In genomic region chrX:77899081-77899828, GRCh38 we compare ENCODE assay signal across 8 cellular contexts. TPM values are rescaled to one million over a fixed set of nuclear protein-coding genes. Genes with fewer than 3 reads are reported as not detected.
A peak's percentile ranks its signal among the peaks of the same experiment; 100 is the strongest.
DNase-seq lines count a peak whose midpoint lies in the region; ATAC-seq and TF ChIP-seq lines count a peak whose summit lies in the region.

Gene COX7B (plus strand): TSS chrX:77899468. CDS start chrX:77899554, 86 bp downstream.

- H3K27ac Mint-ChIP-seq in GM23338, result peak within 1 kb of the TSS; percentile 98
- peak within 1 kb of the TSS; percentile 91 for H3K27ac Mint-ChIP-seq in activated T-helper 17 cell treated with anti-CD3 and anti-CD28 coated beads, Interleukin-2, amount 50 U/mL, for 72 hours
- peak within 1 kb of the TSS; percentile 84 to 96 (median 94) for H3K27ac Mint-ChIP-seq in naive B cell

- H3K27ac ChIP-seq in GM23338 (ENCODE audit: low read depth) (peak within 1 kb of the TSS; percentile 87), subcutaneous abdominal adipose tissue (ENCODE audit: low read depth, low read length) (peak within 1 kb of the TSS; percentile 89)

- H3K9me2 ChIP-seq in GM23338 (ENCODE audit: insufficient read depth), result no peaks in the 10 kb centered on the region

- peak in 1 of 2 experiments; percentile 52; a peak in 3 of 4 replicates for TF ChIP-seq CTCF in GM23338 (conservative IDR thresholded peaks at IDR 0.05; ENCODE audit: low read depth in 2 of 2)
- TF ChIP-seq CTCF in fibroblast of mammary gland (conservative IDR thresholded peaks at IDR 0.05; ENCODE audit: control insufficient read depth, insufficient read depth, low read depth, low read length), result peak; percentile 45

- H3K4me3 Mint-ChIP-seq in GM23338, result peak within 1 kb of the TSS; percentile 96
- peak within 1 kb of the TSS; percentile 92 for H3K4me3 Mint-ChIP-seq in activated T-helper 17 cell treated with anti-CD3 and anti-CD28 coated beads, Interleukin-2, amount 50 U/mL, for 72 hours
- peak within 1 kb of the TSS; percentile 86 to 96 (median 90) for H3K4me3 Mint-ChIP-seq in naive B cell

- no peaks in the 10 kb centered on the region for H3K36me3 ChIP-seq in GM23338 (ENCODE audit: insufficient read depth)
- peaks cover 0 to 7% (median 4%) of the 10 kb centered on the region in 5 donors for H3K36me3 ChIP-seq in subcutaneous abdominal adipose tissue (ENCODE audit: control insufficient read depth in 5 of 5, insufficient read depth in 5 of 5, low read length in 5 of 5)

- no peaks in the 10 kb centered on the region for H3K9me3 Mint-ChIP-seq in GM23338
- H3K9me3 Mint-ChIP-seq in activated T-helper 17 cell treated with anti-CD3 and anti-CD28 coated beads, Interleukin-2, amount 50 U/mL, for 72 hours, result no peaks in the 10 kb centered on the region
- peaks cover 0 to 4% (median 0%) of the 10 kb centered on the region in 7 donors for H3K9me3 Mint-ChIP-seq in naive B cell

- ATAC-seq in GM23338 (peak; percentile 67), naive B cell (ENCODE audit: low read depth in 2 of 2) (peak; percentile 57 to 58)
- peak; percentile 66 for ATAC-seq in activated T-helper 17 cell treated with anti-CD3 and anti-CD28 coated beads, Interleukin-2, amount 50 U/mL, for 72 hours (replicated peaks)

- no peaks in the 10 kb centered on the region; the same call in 1 of the 2 replicates for H4K20me1 ChIP-seq in GM23338 (replicated peaks; ENCODE audit: insufficient read depth)

- H3F3A ChIP-seq in GM23338 (replicated peaks; ENCODE audit: low read depth), result no peaks in the 10 kb centered on the region

- DNase-seq in ELR (ENCODE audit: low read depth) (peak; percentile 97), GM23338 (ENCODE audit: low spot score) (peak; percentile 96), Kasumi-1 (lab: John Stamatoyannopoulos, UW) (peak; percentile 92 to 95), RKO (ENCODE audit: low spot score) (peak; percentile 96), fibroblast of mammary gland (ENCODE audit: low read depth) (peak; percentile 96), naive B cell (peak; percentile 85)

- H3K4me3 ChIP-seq in GM23338 (peak within 1 kb of the TSS; percentile 60), fibroblast of mammary gland (ENCODE audit: control insufficient read depth, low read depth, low read length) (peak within 1 kb of the TSS; percentile 76), subcutaneous abdominal adipose tissue (ENCODE audit: low read depth in 1 of 5, low read length in 5 of 5) (peak within 1 kb of the TSS; percentile 75 to 92 (median 87))

- H3K27me3 Mint-ChIP-seq in GM23338 (ENCODE audit: insufficient read depth, low read depth, poor library complexity) (peaks cover 7% of the 10 kb centered on the region), naive B cell (no peaks in the 10 kb centered on the region)
- no peaks in the 10 kb centered on the region for H3K27me3 Mint-ChIP-seq in activated T-helper 17 cell treated with anti-CD3 and anti-CD28 coated beads, Interleukin-2, amount 50 U/mL, for 72 hours

- H3K4me1 ChIP-seq in GM23338 (ENCODE audit: insufficient read depth), result peaks cover 5% of the 10 kb centered on the region; the same call in 1 of the 2 replicates
- peaks cover 3 to 14% (median 8%) of the 10 kb centered on the region in 5 donors for H3K4me1 ChIP-seq in subcutaneous abdominal adipose tissue (ENCODE audit: control insufficient read depth in 5 of 5, insufficient read depth in 5 of 5, low read length in 5 of 5)

- H3K79me2 ChIP-seq in GM23338 (replicated peaks; ENCODE audit: insufficient read depth), result peaks cover 41% of the 10 kb centered on the region

- no peak within 1 kb of the TSS for H2AFZ ChIP-seq in GM23338

- H3K36me3 Mint-ChIP-seq in GM23338 (ENCODE audit: low read depth), result peaks cover 33% of the 10 kb centered on the region; the same call in 2 of the 3 replicates
- peaks cover 59% of the 10 kb centered on the region for H3K36me3 Mint-ChIP-seq in activated T-helper 17 cell treated with anti-CD3 and anti-CD28 coated beads, Interleukin-2, amount 50 U/mL, for 72 hours (ENCODE audit: low read depth)
- no peaks in the 10 kb centered on the region for H3K36me3 Mint-ChIP-seq in naive B cell

- peak within 1 kb of the TSS; percentile 77 for H3K4me2 ChIP-seq in GM23338

- H3K4me1 Mint-ChIP-seq in GM23338, result 0 out of 3 replicates have a peak, but pooled peaks cover 3% of the 10 kb centered on the region
- no peaks in the 10 kb centered on the region for H3K4me1 Mint-ChIP-seq in activated T-helper 17 cell treated with anti-CD3 and anti-CD28 coated beads, Interleukin-2, amount 50 U/mL, for 72 hours
- H3K4me1 Mint-ChIP-seq in naive B cell, result peaks cover 0 to 33% (median 5%) of the 10 kb centered on the region in 3 donors

- H3K27me3 ChIP-seq in GM23338 (ENCODE audit: insufficient read depth) (no peaks in the 10 kb centered on the region), subcutaneous abdominal adipose tissue (ENCODE audit: control insufficient read depth in 5 of 5, insufficient read depth in 4 of 5, low read length in 5 of 5) (peaks cover 0 to 4% (median 0%) of the 10 kb centered on the region in 5 donors)

- H3K9me3 ChIP-seq in subcutaneous abdominal adipose tissue (ENCODE audit: control insufficient read depth in 5 of 5, low read length in 5 of 5), result peaks cover 0 to 4% (median 0%) of the 10 kb centered on the region in 5 donors

- H3K9ac ChIP-seq in subcutaneous abdominal adipose tissue (ENCODE audit: low read length in 5 of 5), result peak within 1 kb of the TSS; percentile 78 to 89 (median 88)

TF ChIP-seq in GM23338, 12 proteins besides CTCF, POLR2A, EP300 and RAD21:
- peak; percentile 90 for TF ChIP-seq CREB1 (CRISPR knock-in tag; IDR thresholded peaks at IDR 0.05; ENCODE audit: low read depth)
- peak; percentile 79 for TF ChIP-seq ETS1 (IDR thresholded peaks at IDR 0.05)
- peak; percentile 76 for TF ChIP-seq POLR2AphosphoS5 (IDR thresholded peaks at IDR 0.05; ENCODE audit: low read depth)
- no peak for TF ChIP-seq EZH2 (IDR thresholded peaks at IDR 0.05; ENCODE audit: low read depth, unreplicated experiment)
- no peak for TF ChIP-seq ZNF114 (CRISPR knock-in tag; IDR thresholded peaks at IDR 0.05)
- TF ChIP-seq NANOG (IDR thresholded peaks at IDR 0.05; ENCODE audit: borderline replicate concordance), result no peak
- no peak for TF ChIP-seq EZH2phosphoT487 (IDR thresholded peaks at IDR 0.05; ENCODE audit: unreplicated experiment)

RNA-seq across cellular contexts. Expression of gene COX7B, which starts in this region (rescaled TPM):
- total RNA-seq in GM23338 (2014; rRNA removed; shearing (Covaris generic)), result 411 and 687 TPM in 2 replicates
- polyA plus RNA-seq in GM23338 (2016; fragmentation: Nextera tagmentation; extraction: Ambion mirVana), result 1,029 and 1,173 TPM in 2 replicates
- 100 to 1,000 TPM; 166 to 272 TPM for total RNA-seq in activated T-helper 17 cell treated with anti-CD3 and anti-CD28 coated beads, Interleukin-2, amount 50 U/mL, for 72 hours
- polyA plus RNA-seq in naive B cell (ENCODE audit: low read depth in 6 of 6), result 100 to 1,000 TPM; 281 to 440 (median 327) TPM

Comparison
In these comparisons a context has a peak if more than half of its experiments do, and no peak if none do; other contexts are left out.
1. Peak in every context shown above with its lines: DNase-seq, ATAC-seq, H3K4me3 ChIP-seq and H3K27ac ChIP-seq.